Comparison of ENCODE assay signal across 1 cellular context in the genomic region with DNA sequence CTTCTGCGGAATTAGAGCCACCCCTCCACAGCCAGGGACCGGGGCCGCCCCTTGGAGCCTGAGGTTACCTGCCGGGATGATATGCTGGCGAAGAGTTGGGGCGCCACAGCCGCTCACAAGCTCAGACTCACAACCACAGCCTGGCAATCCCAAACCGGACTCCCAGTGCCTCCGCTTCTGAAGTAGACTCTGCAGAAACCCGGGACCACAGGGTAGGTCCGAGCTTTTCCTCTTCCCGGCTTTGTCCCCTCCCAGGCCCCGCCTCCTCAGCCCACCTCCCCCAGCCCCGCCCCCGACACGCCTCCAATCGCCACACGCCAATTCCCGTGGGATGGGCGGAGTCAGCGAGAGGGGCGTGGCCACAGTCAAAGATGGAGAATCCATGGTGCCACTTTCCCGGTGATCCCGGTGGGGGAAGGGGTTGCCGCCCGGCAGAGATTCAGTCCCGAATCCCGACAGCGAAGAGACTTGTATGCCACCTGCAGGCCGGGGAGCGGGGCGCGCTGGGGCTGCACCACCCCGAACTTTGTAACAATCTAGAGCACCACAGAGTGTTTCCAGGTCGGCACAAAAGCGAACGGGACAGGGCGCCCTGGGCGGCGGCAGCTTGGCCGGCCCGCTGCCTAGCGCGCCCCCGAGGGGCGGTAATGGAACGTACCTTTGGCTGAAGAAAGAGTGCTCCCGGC.
TF ChIP-seq lines count a peak whose summit lies in the region.

TSS of gene IDH1 (minus strand) at position 201 of the 686 bp plus-strand sequence. CDS start 3,520 bp downstream, outside the sequence.

TF ChIP-seq in HepG2, 621 proteins besides CTCF, POLR2A, EP300 and RAD21 (continued from another document):
- TF ChIP-seq CREB1 (IDR thresholded peaks at IDR 0.05) (no peak), CREB1 (CRISPR knock-in tag; IDR thresholded peaks at IDR 0.05) (no peak), GZF1 (CRISPR knock-in tag; IDR thresholded peaks at IDR 0.05) (peak; percentile 92), ZNF605 (CRISPR knock-in tag; IDR thresholded peaks at IDR 0.05) (peak; percentile 93), SP4 (CRISPR knock-in tag; IDR thresholded peaks at IDR 0.05) (peak; percentile 94), ISL2 (CRISPR knock-in tag; IDR thresholded peaks at IDR 0.05) (peak; percentile 81), ZNF607 (CRISPR knock-in tag; IDR thresholded peaks at IDR 0.05; ENCODE audit: borderline replicate concordance) (0 out of 2 replicates have a peak, but pooled peaks have one; percentile 67), ZNF337 (CRISPR knock-in tag; IDR thresholded peaks at IDR 0.05; ENCODE audit: borderline replicate concordance, low read depth) (no peak; the same call in 1 of the 2 replicates), ZNF547 (CRISPR knock-in tag; IDR thresholded peaks at IDR 0.05) (peak; percentile 27; the same call in 1 of the 2 replicates), ZNF430 (CRISPR knock-in tag; IDR thresholded peaks at IDR 0.05) (peak; percentile 94), ZFP90 (CRISPR knock-in tag; IDR thresholded peaks at IDR 0.05; ENCODE audit: borderline replicate concordance) (no peak; the same call in 1 of the 2 replicates), MBNL3 (CRISPR knock-in tag; conservative IDR thresholded peaks at IDR 0.05) (no peak), ZNF839 (CRISPR knock-in tag; IDR thresholded peaks at IDR 0.05; ENCODE audit: borderline replicate concordance) (no peak), ZNF543 (CRISPR knock-in tag; IDR thresholded peaks at IDR 0.05) (no peak), SRSF1 (optimal IDR thresholded peaks at IDR 0.05; ENCODE audit: low read depth, low read length) (no peak), NR3C1 (CRISPR knock-in tag; IDR thresholded peaks at IDR 0.05) (no peak), KDM5A (IDR thresholded peaks at IDR 0.05; ENCODE audit: borderline replicate concordance, low read length) (peak; percentile 70; the same call in 1 of the 2 replicates), GPN1 (CRISPR knock-in tag; IDR thresholded peaks at IDR 0.05; ENCODE audit: borderline replicate concordance) (no peak), NONO (IDR thresholded peaks at IDR 0.05) (no peak), NONO (CRISPR knock-in tag; conservative IDR thresholded peaks at IDR 0.05) (peak; percentile 70), HES4 (CRISPR knock-in tag; IDR thresholded peaks at IDR 0.05; ENCODE audit: borderline replicate concordance) (no peak), ZNF3 (CRISPR knock-in tag; IDR thresholded peaks at IDR 0.05) (0 out of 2 replicates have a peak, but pooled peaks have one; percentile 4), HDAC2 (CRISPR knock-in tag; IDR thresholded peaks at IDR 0.05) (peak; percentile 74), ZNF672 (CRISPR knock-in tag; IDR thresholded peaks at IDR 0.05) (no peak), ZFP41 (CRISPR knock-in tag; IDR thresholded peaks at IDR 0.05; ENCODE audit: borderline replicate concordance) (no peak), SUZ12 (IDR thresholded peaks at IDR 0.05; ENCODE audit: low read depth, low read length) (no peak), NFE2L1 (CRISPR knock-in tag; IDR thresholded peaks at IDR 0.05; ENCODE audit: borderline replicate concordance) (no peak), ATAD3A (CRISPR knock-in tag; IDR thresholded peaks at IDR 0.05) (no peak), GMEB2 (CRISPR knock-in tag; IDR thresholded peaks at IDR 0.05; ENCODE audit: low read depth) (no peak), TOPORS (CRISPR knock-in tag; IDR thresholded peaks at IDR 0.05) (peak; percentile 94), TEAD3 (CRISPR knock-in tag; optimal IDR thresholded peaks at IDR 0.05; ENCODE audit: borderline replicate concordance) (peak; percentile 71)
